In the genomic region with DNA sequence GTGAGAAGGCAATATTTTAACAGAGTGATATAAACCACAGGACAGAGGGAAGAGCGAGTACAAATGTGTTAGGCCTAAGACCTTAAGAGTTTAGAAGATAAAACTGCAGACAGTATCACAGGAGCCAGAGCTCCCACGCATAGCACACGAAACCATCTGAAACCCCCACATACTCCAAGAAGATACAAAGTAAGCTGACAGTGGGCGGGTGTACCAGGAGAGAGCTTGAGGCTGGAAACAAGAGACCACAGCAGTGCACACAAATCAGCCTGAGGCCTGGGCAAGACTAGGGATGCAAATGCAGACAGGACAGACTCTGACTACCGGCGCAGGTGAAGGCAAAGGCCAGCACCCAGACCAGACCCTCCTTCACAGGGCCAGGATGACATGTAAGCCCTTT, we compare ENCODE assay signal across 17 cellular contexts. TPM values are rescaled to one million over a fixed set of nuclear protein-coding genes. Genes with fewer than 3 reads are reported as not detected.
DNase-seq lines count a peak whose midpoint lies in the region; ATAC-seq and TF ChIP-seq lines count a peak whose summit lies in the region.
"Had no signal": no experiment of that assay in that cellular context is flagged by ENCODE, and none has a peak within 500 bp of the region (broad histone marks: within the 10 kb centered on the region; RNA-seq: fewer than 3 reads in every experiment).

No MANE protein-coding gene starts in this region.

- H3K27me3 Mint-ChIP-seq in WTC11 (ENCODE audit: low read depth) (no peaks in the 10 kb centered on the region; the same call in 1 of the 2 replicates), neural progenitor cell (ENCODE audit: insufficient read depth, low read depth) (no peaks in the 10 kb centered on the region), T-cell (no peaks in the 10 kb centered on the region), H9 (ENCODE audit: low read depth) (peaks cover 2% of the 10 kb centered on the region; the same call in 1 of the 2 replicates)
- H3K27me3 Mint-ChIP-seq: natural killer cell treated with Interleukin-12 subunit alpha and Interleukin-12 subunit beta and Interleukin-15 and Interleukin-18, amount 100 ng/mL, for 72 hours had no signal

- H3K79me1 ChIP-seq in H9 (ENCODE audit: insufficient read depth, low read depth, low read length, poor library complexity, severe bottlenecking) = no peaks in the 10 kb centered on the region

- no peak overlapping the region for H2BK12ac ChIP-seq in H9 (ENCODE audit: insufficient read length, low read depth, low read length)

- H2AK5ac ChIP-seq in H9 (ENCODE audit: insufficient read length, low read length) = no peak overlapping the region

- H3K27ac Mint-ChIP-seq in WTC11 (no peak overlapping the region), neural progenitor cell (no peak overlapping the region), T-cell (no peak overlapping the region), H9 (no peak overlapping the region)
- H3K27ac Mint-ChIP-seq in activated naive CD4-positive, alpha-beta T cell treated with anti-CD3 and anti-CD28 coated beads, Interleukin-2, amount 50 U/mL, for 72 hours = no peak overlapping the region
- H3K27ac Mint-ChIP-seq: natural killer cell treated with Interleukin-12 subunit alpha and Interleukin-12 subunit beta and Interleukin-15 and Interleukin-18, amount 100 ng/mL, for 72 hours; T-helper 1 cell treated with Interleukin-12 subunit alpha and Interleukin-12 subunit beta and Interleukin-4 antibody, amounts not matched to agents 30 μg/mL and 1 μg/mL, for 36 hours had no signal

- ATAC-seq in GM19351 (IDR thresholded peaks at IDR 0.05; ENCODE audit: unreplicated experiment) (peak; percentile 43), HG02884 (IDR thresholded peaks at IDR 0.05; ENCODE audit: unreplicated experiment) (peak; percentile 55), WTC11 (peak; percentile 36; the same call in 1 of the 2 replicates), T-cell (replicated peaks in 1 of 4) (no peak)
- ATAC-seq in activated naive CD4-positive, alpha-beta T cell treated with anti-CD3 and anti-CD28 coated beads, Interleukin-2, amount 50 U/mL, for 72 hours = no peak
- ATAC-seq: natural killer cell treated with Interleukin-12 subunit alpha and Interleukin-12 subunit beta and Interleukin-15 and Interleukin-18, amount 100 ng/mL, for 72 hours had no signal

- no peak overlapping the region for H3K9ac ChIP-seq in neural progenitor cell
- H3K9ac ChIP-seq in H9 (ENCODE audit: extremely low read depth, insufficient read length, low read length) = no peak overlapping the region

- no peak overlapping the region for H3K18ac ChIP-seq in H9 (ENCODE audit: insufficient read length, low read depth, low read length)

- no peak overlapping the region for H3K4ac ChIP-seq in H9 (ENCODE audit: low read depth, low read length)

- POLR2A ChIA-PET in WTC11 (lab: Charles Lee) = no interaction called here
- POLR2A ChIA-PET in T-cell (lab: Charles Lee) = no interaction called here

- H3K27ac ChIP-seq in neural progenitor cell = no peak overlapping the region
- H3K27ac ChIP-seq in H9 (ENCODE audit: insufficient read length, low read depth, low read length) = no peak overlapping the region

- H3K27me3 ChIP-seq in neural progenitor cell (no peaks in the 10 kb centered on the region), H9 (ENCODE audit: insufficient read depth, low read length) (no peaks in the 10 kb centered on the region)

- H4K91ac ChIP-seq in H9 (ENCODE audit: insufficient read length, low read depth, low read length) = no peak overlapping the region

- no peak overlapping the region for H4K5ac ChIP-seq in H9 (ENCODE audit: insufficient read length, low read depth, low read length)

- no peaks in the 10 kb centered on the region for H3K4me1 ChIP-seq in neural progenitor cell
- no peaks in the 10 kb centered on the region for H3K4me1 ChIP-seq in H9 (ENCODE audit: insufficient read depth, low read length)

- H3K4me3 Mint-ChIP-seq in WTC11 = no peak overlapping the region
- H3K4me3 Mint-ChIP-seq in neural progenitor cell = no peak overlapping the region
- H3K4me3 Mint-ChIP-seq in T-cell = no peak overlapping the region
- no peak overlapping the region for H3K4me3 Mint-ChIP-seq in H9
- H3K4me3 Mint-ChIP-seq: natural killer cell treated with Interleukin-12 subunit alpha and Interleukin-12 subunit beta and Interleukin-15 and Interleukin-18, amount 100 ng/mL, for 72 hours; T-helper 1 cell treated with Interleukin-12 subunit alpha and Interleukin-12 subunit beta and Interleukin-4 antibody, amounts not matched to agents 30 μg/mL and 1 μg/mL, for 36 hours had no signal

- H3K4me1 Mint-ChIP-seq in WTC11 = peaks cover 2% of the 10 kb centered on the region
- peaks cover 9% of the 10 kb centered on the region for H3K4me1 Mint-ChIP-seq in neural progenitor cell
- no peaks in the 10 kb centered on the region for H3K4me1 Mint-ChIP-seq in T-cell
- peaks cover 1 to 4% of the 10 kb centered on the region in 2 experiments for H3K4me1 Mint-ChIP-seq in H9

- TF ChIP-seq CTCF in WTC11 (IDR thresholded peaks at IDR 0.05) (no peak), neural progenitor cell (IDR thresholded peaks at IDR 0.05) (no peak), H9 (conservative IDR thresholded peaks at IDR 0.05) (no peak)

- H3K4me2 ChIP-seq in neural progenitor cell (no peak overlapping the region), H9 (ENCODE audit: insufficient read depth, insufficient read length, low read length) (no peak overlapping the region)

- no peak overlapping the region for H3K56ac ChIP-seq in H9 (ENCODE audit: insufficient read length, low read depth, low read length)

- no peak overlapping the region for H3K23ac ChIP-seq in H9 (ENCODE audit: insufficient read length, low read depth, low read length)

- H3T11ph ChIP-seq in H9 (ENCODE audit: low read length) = no peak overlapping the region

- DNase-seq in WTC11 (ENCODE audit: low spot score) = no peak
- DNase-seq in neural progenitor cell (ENCODE audit: low spot score) = peak; percentile 11
- DNase-seq in T-cell = no peak
- no peak for DNase-seq in NCI-H446 (lab: John Stamatoyannopoulos, UW)
- no peak for DNase-seq in H9
- no peak for DNase-seq in activated naive CD4-positive, alpha-beta T cell treated with anti-CD3 and anti-CD28 coated beads, Interleukin-2, amount 50 U/mL, for 72 hours (ENCODE audit: low spot score in 2 of 2)
- DNase-seq: activated CD4-positive, CD25-positive, alpha-beta regulatory T cell treated with anti-CD3 and anti-CD28 coated beads, Interleukin-2, amount 50 U/mL, for 72 hours; activated effector memory CD4-positive, alpha-beta T cell treated with Interleukin-2 at 50 U/mL for 16 hours; Calu3; NCI-H1436; NCI-H446 treated with DMSO at 0.1 percent for 48 hours; SHP77 treated with DMSO at 0.1 percent for 48 hours had no signal

- CTCF ChIA-PET in WTC11 (lab: Charles Lee) (interaction anchor here (0.7 kb wide), 1 partner anchor 327 kb away, joined by 3 read pairs; no protein-coding TSS in a partner anchor), T-cell (lab: Charles Lee) (no interaction called here)

- H3K36me3 ChIP-seq in neural progenitor cell = no peaks in the 10 kb centered on the region

- no peaks in the 10 kb centered on the region for H3F3A ChIP-seq in neural progenitor cell (ENCODE audit: low read depth)

- H3K23me2 ChIP-seq in H9 (ENCODE audit: insufficient read length, low read depth, low read length, poor library complexity, severe bottlenecking) = no peaks in the 10 kb centered on the region

- no CpG with 5 or more reads among the region's 6 CpGs for WGBS in H9 (ENCODE audit: extremely low coverage, insufficient read length, low lambda C conversion rate)

- H2BK20ac ChIP-seq in H9 (ENCODE audit: low read depth, low read length, poor library complexity, severe bottlenecking) = no peak overlapping the region

- no peaks in the 10 kb centered on the region for H3K9me3 ChIP-seq in neural progenitor cell (ENCODE audit: low read depth)
- H3K9me3 ChIP-seq in H9 (ENCODE audit: control insufficient read depth, low read depth, low read length) = no peaks in the 10 kb centered on the region

- no peak overlapping the region for H2BK15ac ChIP-seq in H9 (ENCODE audit: low read depth, low read length)

- H3K36me3 Mint-ChIP-seq in WTC11 (no peaks in the 10 kb centered on the region), neural progenitor cell (no peaks in the 10 kb centered on the region), T-cell (no peaks in the 10 kb centered on the region), H9 (ENCODE audit: insufficient read depth in 1 of 3, low read depth in 3 of 3) (no peaks in the 10 kb centered on the region; a peak in 1 of 7 replicates)
- H3K36me3 Mint-ChIP-seq in activated naive CD4-positive, alpha-beta T cell treated with anti-CD3 and anti-CD28 coated beads, Interleukin-2, amount 50 U/mL, for 72 hours = no peaks in the 10 kb centered on the region
- H3K36me3 Mint-ChIP-seq: natural killer cell treated with Interleukin-12 subunit alpha and Interleukin-12 subunit beta and Interleukin-15 and Interleukin-18, amount 100 ng/mL, for 72 hours had no signal

- no peak overlapping the region for H4K8ac ChIP-seq in H9 (replicated peaks; ENCODE audit: insufficient read length, low read depth, low read length)

- no peak overlapping the region for H2AFZ ChIP-seq in neural progenitor cell (replicated peaks)
- H2AFZ ChIP-seq in H9 (ENCODE audit: low read length) = no peak overlapping the region

- H2BK120ac ChIP-seq in H9 (ENCODE audit: low read depth, low read length, poor library complexity, severe bottlenecking) = no peak overlapping the region

- H3K4me3 ChIP-seq in neural progenitor cell = no peak overlapping the region
- H3K4me3 ChIP-seq: lung had no signal

- H3K79me2 ChIP-seq in neural progenitor cell (ENCODE audit: low read depth) (no peaks in the 10 kb centered on the region), H9 (ENCODE audit: insufficient read depth, low read length) (no peaks in the 10 kb centered on the region)

- no peak overlapping the region for H2BK5ac ChIP-seq in H9 (ENCODE audit: insufficient read length, low read length)

- H4K20me1 ChIP-seq in neural progenitor cell (ENCODE audit: low read depth) = no peaks in the 10 kb centered on the region
- H4K20me1 ChIP-seq in H9 (ENCODE audit: control insufficient read depth, insufficient read depth, insufficient read length) = no peaks in the 10 kb centered on the region

- no peak overlapping the region for H3K14ac ChIP-seq in H9 (ENCODE audit: insufficient read depth, low read length)

- H3K9me3 Mint-ChIP-seq in WTC11 (peaks cover 4% of the 10 kb centered on the region; the same call in 1 of the 2 replicates), neural progenitor cell (no peaks in the 10 kb centered on the region), T-cell (peaks cover 0 to 5% (median 0%) of the 10 kb centered on the region in 3 donors), H9 (no peaks in the 10 kb centered on the region)
- peaks cover 0 to 5% of the 10 kb centered on the region in 2 donors for H3K9me3 Mint-ChIP-seq in activated naive CD4-positive, alpha-beta T cell treated with anti-CD3 and anti-CD28 coated beads, Interleukin-2, amount 50 U/mL, for 72 hours
- H3K9me3 Mint-ChIP-seq: T-helper 1 cell treated with Interleukin-12 subunit alpha and Interleukin-12 subunit beta and Interleukin-4 antibody, amounts not matched to agents 30 μg/mL and 1 μg/mL, for 36 hours had no signal

RNA-seq across cellular contexts. Expression of a gene that starts 54.1 kb away (rescaled TPM):
- total RNA-seq in WTC11 (2021) (1.2 to 2.1 TPM (median 1.4 TPM) in 3 replicates), neural progenitor cell (ENCODE audit: low replicate concordance) (2.2 and 2.6 TPM in 2 replicates), T-cell (1 to 10 TPM in 4 of 5 donors, under 1 TPM in 1; 0.45 to 2.7 (median 1.8) TPM), H9 (2021) (0.13 and 0.37 TPM in 2 replicates)
- not detected for total RNA-seq in activated naive CD4-positive, alpha-beta T cell treated with anti-CD3 and anti-CD28 coated beads, Interleukin-2, amount 50 U/mL, for 72 hours

Comparison
In these comparisons a context has a peak if more than half of its experiments do, and no peak if none do; other contexts are left out.
1. ATAC-seq: peak in GM19351 (single experiment), HG02884 (single experiment) and WTC11 (single experiment); none in T-cell (0 of 4) and activated naive CD4-positive, alpha-beta T cell treated with anti-CD3 and anti-CD28 coated beads, Interleukin-2, amount 50 U/mL, for 72 hours (0 of 2).